In genomic region chr16:858971-859370, GRCh38 we compare ENCODE assay signal across 10 cellular contexts. TPM values are rescaled to one million over a fixed set of nuclear protein-coding genes. Genes with fewer than 3 reads are reported as not detected.
"Had no signal": no experiment of that assay in that cellular context is flagged by ENCODE, and none has a peak within 500 bp of the region (broad histone marks: within the 10 kb centered on the region; RNA-seq: fewer than 3 reads in every experiment).

No MANE protein-coding gene starts in this region.

RNA-seq across cellular contexts. Expression of gene GNG13, which starts 58.4 kb away (rescaled TPM):
- total RNA-seq: OCI-LY7, PC-3, PC-9, Right ventricle myocardium inferior, Right ventricle myocardium superior, RPMI7951, SJCRH30, SJSA1, SK-MEL-5 had no signal
- polyA plus RNA-seq: SK-N-SH had no signal
